ENCODE assay signal across 9 cellular contexts in genomic region chr12:108821407-108822397, GRCh38. TPM values are rescaled to one million over a fixed set of nuclear protein-coding genes. Genes with fewer than 3 reads are reported as not detected.
DNase-seq lines count a peak whose midpoint lies in the region; ATAC-seq and TF ChIP-seq lines count a peak whose summit lies in the region.
"Had no signal": no experiment of that assay in that cellular context is flagged by ENCODE, and none has a peak within 500 bp of the region (broad histone marks: within the 10 kb centered on the region; RNA-seq: fewer than 3 reads in every experiment).

No MANE protein-coding gene starts in this region.

- H3K36me3 ChIP-seq in SK-N-SH (replicated peaks in 1 of 2; ENCODE audit: control insufficient read depth in 1 of 2, insufficient read depth in 2 of 2, low read length in 1 of 2), result peaks cover 17 to 67% of the 10 kb centered on the region in 2 experiments

- no peaks in the 10 kb centered on the region for H3K9me3 ChIP-seq in SK-N-SH

- in situ Hi-C loops in GM13977 (cut with MboI; ENCODE audit: low pct_unique_long_range_greater_than_20kb, low sequenced_read_pairs, unreplicated experiment), result no loop called here

- no peaks in the 10 kb centered on the region for H4K20me1 ChIP-seq in SK-N-SH (ENCODE audit: insufficient read depth)

- ATAC-seq in SK-N-SH treated with all-trans-retinoic acid at 6 μM for 48 hours (no peak), esophagus mucosa (peak; percentile 59), GM18868 (IDR thresholded peaks at IDR 0.05; ENCODE audit: unreplicated experiment) (no peak)
- ATAC-seq in stimulated activated effector memory CD8-positive, alpha-beta T cell treated with anti-CD3 and anti-CD28 coated beads, Interleukin-12 subunit alpha, Interleukin-12 subunit beta, amount 100 ng/mL, for 72 hours, result peak; percentile 97

- peaks cover 94% of the 10 kb centered on the region for H3K79me2 ChIP-seq in SK-N-SH (ENCODE audit: insufficient read depth)

- H3K4me3 ChIP-seq in SK-N-SH (ENCODE audit: low read depth in 2 of 2, low read length in 1 of 2), result no peak overlapping the region
- H3K4me3 ChIP-seq in NB4 (ENCODE audit: low read depth, low read length), result no peak overlapping the region

- H3F3A ChIP-seq in SK-N-SH (replicated peaks; ENCODE audit: insufficient read depth), result peaks cover 35% of the 10 kb centered on the region

- no peak for TF ChIP-seq RAD21 in SK-N-SH (IDR thresholded peaks at IDR 0.05; ENCODE audit: low read length)

- H3K27ac ChIP-seq in SK-N-SH (ENCODE audit: low read depth in 2 of 2, low read length in 1 of 2), result peak overlapping the region; percentile 0 to 100; a peak in 3 of 4 replicates

- no peak for DNase-seq in SK-N-SH
- DNase-seq in NB4 (ENCODE audit: low read depth), result peak; percentile 97
- no peak for DNase-seq in stimulated activated effector memory CD8-positive, alpha-beta T cell treated with anti-CD3 and anti-CD28 coated beads, Interleukin-12 subunit alpha, Interleukin-12 subunit beta, amount 100 ng/mL, for 72 hours (ENCODE audit: low spot score in 2 of 2)
- DNase-seq in DMS 273 treated with DMSO at 0.1 percent for 48 hours (lab: John Stamatoyannopoulos, UW), result no peak
- no peak for DNase-seq in GM13977 (ENCODE audit: low spot score)

- H3K4me1 ChIP-seq in SK-N-SH (ENCODE audit: control insufficient read depth in 1 of 2, insufficient read depth in 2 of 2, low read depth in 1 of 2, low read length in 1 of 2), result peaks cover 39 to 47% of the 10 kb centered on the region in 2 experiments

- TF ChIP-seq EP300 in SK-N-SH (IDR thresholded peaks at IDR 0.05; ENCODE audit: borderline replicate concordance in 1 of 2, low read depth in 1 of 2, low read length in 1 of 2), result no peak

- peak overlapping the region; percentile 22 for H3K4me3 Mint-ChIP-seq in stimulated activated effector memory CD8-positive, alpha-beta T cell treated with anti-CD3 and anti-CD28 coated beads, Interleukin-12 subunit alpha, Interleukin-12 subunit beta, amount 100 ng/mL, for 72 hours

- 89% methylated on average over 12 of the region's 12 CpGs for WGBS in SK-N-SH (ENCODE audit: low lambda C conversion rate)

- H3K4me2 ChIP-seq in SK-N-SH, result no peak overlapping the region

- no peaks in the 10 kb centered on the region for H3K9me2 ChIP-seq in SK-N-SH

- H3K9me3 Mint-ChIP-seq in stimulated activated effector memory CD8-positive, alpha-beta T cell treated with anti-CD3 and anti-CD28 coated beads, Interleukin-12 subunit alpha, Interleukin-12 subunit beta, amount 100 ng/mL, for 72 hours, result no peaks in the 10 kb centered on the region

- no peak for TF ChIP-seq POLR2A in NB4 (IDR thresholded peaks at IDR 0.05; ENCODE audit: extremely low read depth, insufficient read length)

- peaks cover 97% of the 10 kb centered on the region for H3K36me3 Mint-ChIP-seq in stimulated activated effector memory CD8-positive, alpha-beta T cell treated with anti-CD3 and anti-CD28 coated beads, Interleukin-12 subunit alpha, Interleukin-12 subunit beta, amount 100 ng/mL, for 72 hours

- CTCF ChIA-PET in SK-N-SH (lab: Yijun Ruan, JAX), result interaction anchor here (0.5 to 3.8 kb wide), 7 partner anchors 9 to 157 kb away, joined by 3 to 19 read pairs (median 4); no protein-coding TSS in a partner anchor

- TF ChIP-seq CTCF in SK-N-SH (IDR thresholded peaks at IDR 0.05) (peak; percentile 28; the same call in 1 of the 2 replicates), NB4 (IDR thresholded peaks at IDR 0.05; ENCODE audit: low read depth, low read length) (no peak), GM13977 (IDR thresholded peaks at IDR 0.05; ENCODE audit: extremely low read depth, insufficient read depth, missing control alignments) (no peak)

- POLR2A ChIA-PET in SK-N-SH (lab: Yijun Ruan, JAX), result interaction anchor here (0.7 kb wide), 1 partner anchor 278 kb away, joined by 5 read pairs; no protein-coding TSS in a partner anchor

- no peak overlapping the region for H3K9ac ChIP-seq in SK-N-SH

- peak overlapping the region; percentile 73 for H3K27ac Mint-ChIP-seq in stimulated activated effector memory CD8-positive, alpha-beta T cell treated with anti-CD3 and anti-CD28 coated beads, Interleukin-12 subunit alpha, Interleukin-12 subunit beta, amount 100 ng/mL, for 72 hours

- H2AFZ ChIP-seq in SK-N-SH (ENCODE audit: low read depth), result no peak overlapping the region

- H3K4me1 Mint-ChIP-seq in stimulated activated effector memory CD8-positive, alpha-beta T cell treated with anti-CD3 and anti-CD28 coated beads, Interleukin-12 subunit alpha, Interleukin-12 subunit beta, amount 100 ng/mL, for 72 hours, result peaks cover 52% of the 10 kb centered on the region

- H3K27me3 ChIP-seq in SK-N-SH (ENCODE audit: insufficient read depth), result no peaks in the 10 kb centered on the region

TF ChIP-seq in SK-N-SH, 30 proteins besides CTCF, POLR2A, EP300 and RAD21 (continues in another document):
- TF ChIP-seq ZBTB33 (IDR thresholded peaks at IDR 0.05; ENCODE audit: borderline replicate concordance, low read depth) (no peak), RXRA (IDR thresholded peaks at IDR 0.05; ENCODE audit: borderline replicate concordance, low read depth) (no peak), USF2 (IDR thresholded peaks at IDR 0.05; ENCODE audit: borderline replicate concordance, low read depth, low read length) (no peak), FOXM1 (IDR thresholded peaks at IDR 0.05; ENCODE audit: low read depth) (no peak), NRF1 (IDR thresholded peaks at IDR 0.05; ENCODE audit: low read depth, low read length) (no peak), MXI1 (IDR thresholded peaks at IDR 0.05; ENCODE audit: low read depth, low read length) (no peak), TEAD4 (IDR thresholded peaks at IDR 0.05; ENCODE audit: borderline replicate concordance, insufficient read depth) (no peak), TAF1 (IDR thresholded peaks at IDR 0.05; ENCODE audit: borderline replicate concordance, low read depth, low read length) (no peak)

TF ChIP-seq in SK-N-SH treated with all-trans-retinoic acid at 6 μM for 48 hours, 23 proteins besides CTCF, POLR2A, EP300 and RAD21:
- TF ChIP-seq SNAI2 (CRISPR knock-in tag; IDR thresholded peaks at IDR 0.05) (no peak), BACH2 (CRISPR knock-in tag; IDR thresholded peaks at IDR 0.05; ENCODE audit: borderline replicate concordance) (no peak), ZNF565 (CRISPR knock-in tag; conservative IDR thresholded peaks at IDR 0.05; ENCODE audit: low read depth) (no peak), TSHZ2 (CRISPR knock-in tag; IDR thresholded peaks at IDR 0.05) (no peak), ISL1 (CRISPR knock-in tag; IDR thresholded peaks at IDR 0.05) (no peak), ZC3H10 (CRISPR knock-in tag; IDR thresholded peaks at IDR 0.05) (no peak), ZFP30 (CRISPR knock-in tag; IDR thresholded peaks at IDR 0.05) (no peak)

RNA-seq across cellular contexts. Expression of gene SSH1, which starts 35.7 kb away (rescaled TPM):
- 16.4 and 19.6 TPM in 2 replicates for polyA plus RNA-seq in SK-N-SH (2012; rRNA removed)
- 12.2 and 14.1 TPM in 2 replicates for polyA plus RNA-seq in SK-N-SH (2012; cell fraction: cytosol; rRNA removed)
- 27.9 and 35.1 TPM in 2 replicates for polyA plus RNA-seq in SK-N-SH (2012; cell fraction: nucleus; rRNA removed)
- total RNA-seq in esophagus mucosa, result 16.0 TPM

RNA-seq across cellular contexts. Expression of gene DAO, which starts 58.2 kb away (rescaled TPM):
- not detected in 2 replicates for polyA plus RNA-seq in SK-N-SH (2012; rRNA removed)
- not detected in 2 replicates for polyA plus RNA-seq in SK-N-SH (2012; cell fraction: cytosol; rRNA removed)
- not detected in 2 replicates for polyA plus RNA-seq in SK-N-SH (2012; cell fraction: nucleus; rRNA removed)
- not detected for total RNA-seq in esophagus mucosa
- polyA plus RNA-seq: BJ had no signal

Comparison
In these comparisons a context has a peak if more than half of its experiments do, and no peak if none do; other contexts are left out.
1. ATAC-seq: peak in esophagus mucosa (single experiment) and stimulated activated effector memory CD8-positive, alpha-beta T cell treated with anti-CD3 and anti-CD28 coated beads, Interleukin-12 subunit alpha, Interleukin-12 subunit beta, amount 100 ng/mL, for 72 hours (single experiment); none in SK-N-SH treated with all-trans-retinoic acid at 6 μM for 48 hours (single experiment) and GM18868 (single experiment).